Comparison of ENCODE assay signal across 8 cellular contexts in the genomic region with DNA sequence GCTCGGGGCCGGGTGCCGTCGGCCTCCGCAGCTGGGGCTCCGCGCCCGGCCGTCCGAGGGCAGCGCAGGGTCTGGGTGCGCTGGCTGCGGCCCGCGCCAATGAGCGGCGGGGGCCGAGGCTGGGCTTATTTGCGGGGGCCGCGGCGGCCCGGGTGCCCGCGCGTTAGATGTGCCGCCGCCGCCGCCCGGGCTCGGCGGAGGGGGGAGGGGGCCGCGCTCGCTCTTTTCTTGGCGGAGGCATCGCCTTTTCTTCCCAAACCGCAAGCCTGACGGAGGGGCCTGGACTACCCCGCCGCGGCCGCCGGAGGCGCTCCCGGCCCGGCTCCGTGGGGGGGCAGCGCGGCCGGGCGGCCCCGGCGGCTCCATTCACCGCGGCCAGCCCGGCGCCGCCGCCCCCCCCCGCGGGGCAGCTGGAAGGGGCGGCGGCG. TPM values are rescaled to one million over a fixed set of nuclear protein-coding genes. Genes with fewer than 3 reads are reported as not detected.
DNase-seq lines count a peak whose midpoint lies in the region; ATAC-seq and TF ChIP-seq lines count a peak whose summit lies in the region.

A gene (minus strand): TSS at position 101 of the 428 bp plus-strand sequence. CDS start 278 bp downstream, outside the sequence.

- H3K9me3 ChIP-seq in ES-I3 (ENCODE audit: control insufficient read depth, insufficient read depth, low read length), result no peaks in the 10 kb centered on the region
- no peaks in the 10 kb centered on the region for H3K9me3 ChIP-seq in psoas muscle

- intact Hi-C loops in psoas muscle (cut with DNase I), result loop anchor here (5.0 kb wide), 2 partner anchors 41 to 191 kb away; no protein-coding TSS in a partner anchor
- intact Hi-C loops in activated T-helper 2 cell treated with anti-CD3 and anti-CD28 coated beads, Interferon-gamma antibody, Interleukin-2, Interleukin-4, amounts not matched to agents 10 μg/mL and 5 μg/mL and 100 μg/mL, durations not matched to agents 14 hours and 24 hours and 36 hours (cut with micrococcal nuclease), result no loop called here

- no peaks in the 10 kb centered on the region for H3K4me1 Mint-ChIP-seq in activated T-helper 2 cell treated with anti-CD3 and anti-CD28 coated beads, Interferon-gamma antibody, Interleukin-2, Interleukin-4, amounts not matched to agents 10 μg/mL and 5 μg/mL and 100 μg/mL, durations not matched to agents 14 hours and 24 hours and 36 hours (ENCODE audit: low read depth)

- H3K4me1 ChIP-seq in ES-I3 (ENCODE audit: insufficient read depth, low read length), result peaks cover 3% of the 10 kb centered on the region; the same call in 1 of the 2 replicates
- H3K4me1 ChIP-seq in psoas muscle, result peaks cover 27% of the 10 kb centered on the region

- WGBS in psoas muscle, 3 donors, result 0 to 1% (median 0%) methylated on average over 6 to 65 of the region's 66 CpGs

- H3K36me3 Mint-ChIP-seq in activated T-helper 2 cell treated with anti-CD3 and anti-CD28 coated beads, Interferon-gamma antibody, Interleukin-2, Interleukin-4, amounts not matched to agents 10 μg/mL and 5 μg/mL and 100 μg/mL, durations not matched to agents 14 hours and 24 hours and 36 hours (ENCODE audit: low read depth), result no peaks in the 10 kb centered on the region

- TF ChIP-seq POLR2A in NB4 (IDR thresholded peaks at IDR 0.05; ENCODE audit: extremely low read depth, insufficient read length), result no peak

- no peaks in the 10 kb centered on the region for H3K36me3 ChIP-seq in ES-I3 (ENCODE audit: insufficient read depth, low read length)
- H3K36me3 ChIP-seq in psoas muscle (ENCODE audit: insufficient read depth in 1 of 2, low read depth in 1 of 2), result no peaks in the 10 kb centered on the region

- peak; percentile 56 for DNase-seq in NB4 (ENCODE audit: low read depth)
- peak; percentile 82 for DNase-seq in ecto neural progenitor cell (ENCODE audit: low spot score)
- DNase-seq in psoas muscle, result peak; percentile 54 to 62
- DNase-seq in activated T-helper 2 cell treated with anti-CD3 and anti-CD28 coated beads, Interferon-gamma antibody, Interleukin-2, Interleukin-4, amounts not matched to agents 10 μg/mL and 5 μg/mL and 100 μg/mL, durations not matched to agents 14 hours and 24 hours and 36 hours (ENCODE audit: low spot score), result no peak
- DNase-seq in GF-D8 (lab: John Stamatoyannopoulos, UW), result no peak
- no peak for DNase-seq in dedifferentiated amniotic fluid mesenchymal stem cell (ENCODE audit: extremely low spot score)

- H3K9me3 Mint-ChIP-seq in activated T-helper 2 cell treated with anti-CD3 and anti-CD28 coated beads, Interferon-gamma antibody, Interleukin-2, Interleukin-4, amounts not matched to agents 10 μg/mL and 5 μg/mL and 100 μg/mL, durations not matched to agents 14 hours and 24 hours and 36 hours, result no peaks in the 10 kb centered on the region

- peak within 1 kb of the TSS; percentile 86 for H3K27ac ChIP-seq in psoas muscle

- peaks cover 0 to 23% (median 3%) of the 10 kb centered on the region in 3 donors for H3K27me3 ChIP-seq in psoas muscle (ENCODE audit: insufficient read depth in 3 of 3, low read length in 2 of 3)

- H3K4me3 ChIP-seq in NB4 (ENCODE audit: low read depth, low read length) (no peak within 1 kb of the TSS), psoas muscle (peak within 1 kb of the TSS; percentile 66)

- H3K9ac ChIP-seq in ES-I3 (ENCODE audit: low read depth, low read length), result peak within 1 kb of the TSS; percentile 49; the same call in 1 of the 2 replicates

- no peak within 1 kb of the TSS for H3K4me3 Mint-ChIP-seq in activated T-helper 2 cell treated with anti-CD3 and anti-CD28 coated beads, Interferon-gamma antibody, Interleukin-2, Interleukin-4, amounts not matched to agents 10 μg/mL and 5 μg/mL and 100 μg/mL, durations not matched to agents 14 hours and 24 hours and 36 hours (ENCODE audit: low read depth)

- TF ChIP-seq CTCF in NB4 (IDR thresholded peaks at IDR 0.05; ENCODE audit: low read depth, low read length), result no peak
- TF ChIP-seq CTCF in psoas muscle (IDR thresholded peaks at IDR 0.05), result peak; percentile 38

- ATAC-seq in psoas muscle, result peak; percentile 34 to 51 (median 44)
- ATAC-seq in GM21526 (IDR thresholded peaks at IDR 0.05; ENCODE audit: low FRiP score, unreplicated experiment), result no peak

- H3K27ac Mint-ChIP-seq in activated T-helper 2 cell treated with anti-CD3 and anti-CD28 coated beads, Interferon-gamma antibody, Interleukin-2, Interleukin-4, amounts not matched to agents 10 μg/mL and 5 μg/mL and 100 μg/mL, durations not matched to agents 14 hours and 24 hours and 36 hours, result no peak within 1 kb of the TSS

- H3K27me3 Mint-ChIP-seq in activated T-helper 2 cell treated with anti-CD3 and anti-CD28 coated beads, Interferon-gamma antibody, Interleukin-2, Interleukin-4, amounts not matched to agents 10 μg/mL and 5 μg/mL and 100 μg/mL, durations not matched to agents 14 hours and 24 hours and 36 hours (ENCODE audit: low read depth), result peaks cover 42% of the 10 kb centered on the region

RNA-seq across cellular contexts. Expression of the gene that starts here (rescaled TPM):
- total RNA-seq in psoas muscle, result 1 to 10 TPM in 3 of 4 donors, under 1 TPM in 1; 0.92 to 1.9 (median 1.5) TPM
- under 1 TPM; 0.25 to 0.48 (median 0.44) TPM for polyA plus RNA-seq in psoas muscle
- 1.2 and 2.2 TPM in 2 replicates for total RNA-seq in activated T-helper 2 cell treated with anti-CD3 and anti-CD28 coated beads, Interferon-gamma antibody, Interleukin-2, Interleukin-4, amounts not matched to agents 10 μg/mL and 5 μg/mL and 100 μg/mL, durations not matched to agents 14 hours and 24 hours and 36 hours

Comparison
In these comparisons a context has a peak if more than half of its experiments do, and no peak if none do; other contexts are left out.
1. DNase-seq: peak in NB4 (single experiment), ecto neural progenitor cell (single experiment) and psoas muscle (2 of 2); none in activated T-helper 2 cell treated with anti-CD3 and anti-CD28 coated beads, Interferon-gamma antibody, Interleukin-2, Interleukin-4, amounts not matched to agents 10 μg/mL and 5 μg/mL and 100 μg/mL, durations not matched to agents 14 hours and 24 hours and 36 hours (single experiment), GF-D8 (single experiment) and dedifferentiated amniotic fluid mesenchymal stem cell (single experiment).